Comparison of ENCODE assay signal across 1 cellular context in the genomic region with DNA sequence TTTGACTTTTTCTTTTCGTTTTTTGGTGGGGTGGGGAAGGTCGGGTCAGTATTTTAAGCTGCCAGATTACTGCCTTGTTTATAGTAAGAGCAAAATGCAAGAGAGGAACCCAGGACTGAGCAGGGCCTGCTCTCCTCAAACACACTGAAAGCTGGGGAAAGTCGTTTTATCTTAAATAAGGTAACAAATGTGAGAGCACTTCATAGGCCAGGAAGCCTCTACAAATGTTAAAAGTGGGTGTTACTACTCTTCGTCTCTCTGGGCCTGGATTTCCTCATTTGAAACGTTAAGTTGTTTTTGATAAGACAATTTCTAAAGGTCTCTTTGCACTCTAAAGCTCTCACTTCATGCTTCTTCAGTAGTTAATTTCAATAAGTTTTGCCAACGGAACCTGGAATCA.
TF ChIP-seq lines count a peak whose summit lies in the region.

No MANE protein-coding gene starts in this region.

TF ChIP-seq in IMR-90, 13 proteins besides CTCF, POLR2A, EP300 and RAD21 (continued from another document):
- TF ChIP-seq, protein P1, sequence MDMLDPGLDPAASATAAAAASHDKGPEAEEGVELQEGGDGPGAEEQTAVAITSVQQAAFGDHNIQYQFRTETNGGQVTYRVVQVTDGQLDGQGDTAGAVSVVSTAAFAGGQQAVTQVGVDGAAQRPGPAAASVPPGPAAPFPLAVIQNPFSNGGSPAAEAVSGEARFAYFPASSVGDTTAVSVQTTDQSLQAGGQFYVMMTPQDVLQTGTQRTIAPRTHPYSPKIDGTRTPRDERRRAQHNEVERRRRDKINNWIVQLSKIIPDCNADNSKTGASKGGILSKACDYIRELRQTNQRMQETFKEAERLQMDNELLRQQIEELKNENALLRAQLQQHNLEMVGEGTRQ (IDR thresholded peaks at IDR 0.05; ENCODE audit: low read depth, low read length), result no peak
- TF ChIP-seq MXI1 (IDR thresholded peaks at IDR 0.05; ENCODE audit: borderline replicate concordance, low read depth, low read length) (no peak), ELK1 (IDR thresholded peaks at IDR 0.05; ENCODE audit: borderline replicate concordance, low read depth, low read length) (no peak), MAZ (IDR thresholded peaks at IDR 0.05; ENCODE audit: borderline replicate concordance, low read depth, low read length) (no peak), MAFK (IDR thresholded peaks at IDR 0.05; ENCODE audit: low read depth, low read length) (no peak), SMC3 (IDR thresholded peaks at IDR 0.05; ENCODE audit: low read depth, low read length) (no peak), RFX5 (IDR thresholded peaks at IDR 0.05; ENCODE audit: low read depth, low read length) (no peak), CEBPB (IDR thresholded peaks at IDR 0.05; ENCODE audit: low read depth, low read length) (no peak), FOS (IDR thresholded peaks at IDR 0.05; ENCODE audit: low read depth, low read length) (no peak), RCOR1 (IDR thresholded peaks at IDR 0.05; ENCODE audit: insufficient replicate concordance, low read length) (no peak), NFE2L2 (IDR thresholded peaks at IDR 0.05; ENCODE audit: low read depth, low read length) (no peak), CHD1 (IDR thresholded peaks at IDR 0.05; ENCODE audit: low read depth, low read length) (no peak)
